1 cellular context compared by ENCODE assay signal in the genomic region with DNA sequence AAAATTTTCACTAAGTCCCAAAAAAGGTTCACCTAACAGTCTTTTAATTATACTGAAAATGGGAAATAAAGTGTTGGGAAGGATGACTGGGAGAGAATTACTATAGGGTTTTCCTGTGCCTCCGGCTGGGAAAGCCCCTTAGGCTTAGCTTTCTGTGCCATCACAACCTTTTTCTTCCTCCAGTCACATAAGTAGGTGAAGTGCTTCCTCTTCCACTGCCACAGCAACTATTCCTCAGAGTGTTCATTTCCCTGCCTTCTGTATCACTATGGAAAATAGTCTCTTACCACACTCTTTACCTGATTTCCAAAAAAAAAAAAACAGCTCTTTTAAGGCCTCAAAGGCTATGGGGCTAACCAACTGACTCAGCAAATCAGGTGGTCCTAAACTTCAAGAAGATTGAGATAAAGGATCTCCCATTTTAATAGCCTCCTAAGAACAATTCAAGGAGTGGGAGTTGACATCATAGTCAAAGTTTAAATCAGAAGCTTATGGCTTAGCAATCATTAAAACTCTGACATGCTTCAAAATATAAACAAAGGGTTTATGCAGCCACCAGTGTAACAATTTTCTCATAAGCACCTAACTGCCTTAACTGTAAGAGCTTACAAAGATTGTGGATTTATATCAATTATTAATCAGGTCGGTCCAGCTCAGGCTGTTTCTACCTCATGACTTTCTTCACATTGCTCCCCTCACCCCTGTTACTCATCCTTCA.
A peak's percentile ranks its signal among the peaks of the same experiment; 100 is the strongest.
TF ChIP-seq lines count a peak whose summit lies in the region.

No MANE protein-coding gene starts in this region.

TF ChIP-seq in IMR-90, 13 proteins besides CTCF, POLR2A, EP300 and RAD21:
- TF ChIP-seq CHD1 (IDR thresholded peaks at IDR 0.05; ENCODE audit: low read depth, low read length) (no peak), MAFK (IDR thresholded peaks at IDR 0.05; ENCODE audit: low read depth, low read length) (peak; percentile 81)
